Comparison of ENCODE assay signal across 11 cellular contexts in genomic region chr18:63312731-63313408, GRCh38. TPM values are rescaled to one million over a fixed set of nuclear protein-coding genes. Genes with fewer than 3 reads are reported as not detected.
DNase-seq lines count a peak whose midpoint lies in the region; ATAC-seq and TF ChIP-seq lines count a peak whose summit lies in the region.
"Had no signal": no experiment of that assay in that cellular context is flagged by ENCODE, and none has a peak within 500 bp of the region (broad histone marks: within the 10 kb centered on the region; RNA-seq: fewer than 3 reads in every experiment).

No MANE protein-coding gene starts in this region.

- ATAC-seq in GM19397 (IDR thresholded peaks at IDR 0.05; ENCODE audit: unreplicated experiment): peak; percentile 40
- peak; percentile 43 for ATAC-seq in HG03175 (IDR thresholded peaks at IDR 0.05; ENCODE audit: unreplicated experiment)
- ATAC-seq in GM21367 (IDR thresholded peaks at IDR 0.05; ENCODE audit: unreplicated experiment): no peak

- peak overlapping the region; percentile 39 for H3K27ac ChIP-seq in effector memory CD4-positive, alpha-beta T cell (ENCODE audit: insufficient read depth, low read length, poor library complexity, severe bottlenecking)
- H3K27ac ChIP-seq in osteoblast (ENCODE audit: low read depth, low read length): no peak overlapping the region
- H3K27ac ChIP-seq: left ventricle myocardium inferior, PC-9 had no signal

- H4K20me1 ChIP-seq in osteoblast (ENCODE audit: insufficient read depth, low read length): no peaks in the 10 kb centered on the region

- H3K9me3 ChIP-seq in effector memory CD4-positive, alpha-beta T cell (ENCODE audit: control insufficient read depth, low read length): no peaks in the 10 kb centered on the region
- H3K9me3 ChIP-seq in osteoblast (ENCODE audit: low read depth, low read length): no peaks in the 10 kb centered on the region
- H3K9me3 ChIP-seq: left ventricle myocardium inferior had no signal

- peak; percentile 30 for DNase-seq in GM12865 (ENCODE audit: low read depth)
- no peak for DNase-seq in effector memory CD4-positive, alpha-beta T cell
- no peak for DNase-seq in osteoblast (ENCODE audit: insufficient read length, low spot score, missing footprints)
- no peak for DNase-seq in NCI-H510A treated with DMSO at 0.1 percent for 48 hours (lab: John Stamatoyannopoulos, UW)
- DNase-seq in dedifferentiated amniotic fluid mesenchymal stem cell (ENCODE audit: extremely low spot score): no peak
- DNase-seq: EL, left ventricle myocardium inferior, PC-9 had no signal

- H3K4me1 ChIP-seq in effector memory CD4-positive, alpha-beta T cell (ENCODE audit: control insufficient read depth, insufficient read depth, low read length, poor library complexity, severe bottlenecking): peaks cover 49% of the 10 kb centered on the region
- no peaks in the 10 kb centered on the region for H3K4me1 ChIP-seq in osteoblast (ENCODE audit: insufficient read depth, low read length)

- H3K4me3 ChIP-seq in GM12865 (ENCODE audit: low read depth, low read length) (peak overlapping the region; percentile 91), osteoblast (ENCODE audit: insufficient read depth, low read length) (no peak overlapping the region)
- peak overlapping the region; percentile 23 for H3K4me3 ChIP-seq in effector memory CD4-positive, alpha-beta T cell (ENCODE audit: insufficient read depth, low read depth, low read length, poor library complexity, severe bottlenecking)
- H3K4me3 ChIP-seq: left ventricle myocardium inferior, PC-9 had no signal

- no peak overlapping the region for H3K4me2 ChIP-seq in osteoblast (ENCODE audit: insufficient read depth, low read length)
- H3K4me2 ChIP-seq: PC-9 had no signal

- H3K79me2 ChIP-seq in osteoblast (ENCODE audit: insufficient read depth, low read length): no peaks in the 10 kb centered on the region

- no peaks in the 10 kb centered on the region for H3K27me3 ChIP-seq in effector memory CD4-positive, alpha-beta T cell (replicated peaks; ENCODE audit: control insufficient read depth, insufficient read depth, low read length, poor library complexity, severe bottlenecking)
- peaks cover 13% of the 10 kb centered on the region for H3K27me3 ChIP-seq in osteoblast (ENCODE audit: insufficient read depth, low read length)

- no peak for TF ChIP-seq CTCF in GM12865 (IDR thresholded peaks at IDR 0.05; ENCODE audit: insufficient read depth, low read depth, low read length, missing control alignments)
- no peak for TF ChIP-seq CTCF in osteoblast (IDR thresholded peaks at IDR 0.05; ENCODE audit: extremely low read depth, low read depth, low read length)

- H2AFZ ChIP-seq in osteoblast (ENCODE audit: low read length): no peak overlapping the region
- H2AFZ ChIP-seq: PC-9 had no signal

- no peaks in the 10 kb centered on the region for H3K36me3 ChIP-seq in effector memory CD4-positive, alpha-beta T cell (ENCODE audit: control insufficient read depth, insufficient read depth, low read length)
- H3K36me3 ChIP-seq in osteoblast (ENCODE audit: insufficient read depth, low read length): no peaks in the 10 kb centered on the region
- H3K36me3 ChIP-seq: left ventricle myocardium inferior had no signal

RNA-seq across cellular contexts. Expression of gene BCL2, which starts 6.7 kb away (rescaled TPM):
- 10.6 and 11.9 TPM in 2 replicates for total RNA-seq in osteoblast

RNA-seq across cellular contexts. Expression of gene KDSR, which starts 54.1 kb away (rescaled TPM):
- total RNA-seq in osteoblast: 46.3 and 53.0 TPM in 2 replicates
